In the genomic region with DNA sequence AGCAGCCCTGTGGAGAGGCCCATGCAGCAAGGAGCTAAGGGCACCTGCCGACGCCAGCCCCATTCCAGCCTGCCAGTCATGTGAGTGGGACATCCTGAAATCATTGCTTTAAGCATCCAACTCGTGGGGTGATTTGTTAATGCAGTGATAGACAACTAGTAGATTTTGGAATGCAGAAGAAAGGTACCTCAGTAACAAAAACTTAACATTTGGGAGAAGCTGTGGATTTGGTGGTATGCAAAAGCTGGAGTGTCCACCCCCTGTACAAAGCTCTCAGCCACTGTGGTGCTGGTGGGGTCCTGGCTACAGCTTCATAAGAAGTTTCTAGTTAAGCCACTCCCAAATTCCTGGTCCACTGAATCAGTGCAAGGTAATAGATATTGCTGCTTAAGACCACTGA, we compare ENCODE assay signal across 28 cellular contexts. TPM values are rescaled to one million over a fixed set of nuclear protein-coding genes. Genes with fewer than 3 reads are reported as not detected.
"Had no signal": no experiment of that assay in that cellular context is flagged by ENCODE, and none has a peak within 500 bp of the region (broad histone marks: within the 10 kb centered on the region; RNA-seq: fewer than 3 reads in every experiment).

No MANE protein-coding gene starts in this region.

- H3K4me3 Mint-ChIP-seq: mesothelial cell of epicardium, naive B cell had no signal

- H3K27ac Mint-ChIP-seq: mesothelial cell of epicardium, naive B cell had no signal

- ATAC-seq: gastrocnemius medialis, heart right ventricle, left cardiac atrium, left lung, left ventricle myocardium superior, lower lobe of right lung, mucosa of descending colon had no signal

- DNase-seq: dermis blood vessel endothelial cell; dorsolateral prefrontal cortex; effector CD4-positive, alpha-beta T cell; effector memory CD4-positive, alpha-beta T cell; esophagus squamous epithelium; foreskin fibroblast; foreskin melanocyte; gastrocnemius medialis; glutamatergic neuron; head of caudate nucleus; heart right ventricle; hippocampal formation; kidney; left cardiac atrium; left lung; left ventricle myocardium superior; lower lobe of right lung; mesenchymal stem cell; mucosa of descending colon; naive B cell had no signal

RNA-seq across cellular contexts. Expression of a gene that starts 42.5 kb away (rescaled TPM):
- total RNA-seq: dermis blood vessel endothelial cell, dorsolateral prefrontal cortex, endothelial cell of umbilical vein, epithelial cell of proximal tubule, esophagus squamous epithelium, gastrocnemius medialis, glomerular endothelial cell, heart right ventricle, kidney, left cardiac atrium, left lung, left ventricle myocardium superior, lower leg skin, lower lobe of right lung, lung microvascular endothelial cell, mesenteric fat pad, mesothelial cell of epicardium, mucosa of descending colon, myocyte had no signal
